In the genomic region with DNA sequence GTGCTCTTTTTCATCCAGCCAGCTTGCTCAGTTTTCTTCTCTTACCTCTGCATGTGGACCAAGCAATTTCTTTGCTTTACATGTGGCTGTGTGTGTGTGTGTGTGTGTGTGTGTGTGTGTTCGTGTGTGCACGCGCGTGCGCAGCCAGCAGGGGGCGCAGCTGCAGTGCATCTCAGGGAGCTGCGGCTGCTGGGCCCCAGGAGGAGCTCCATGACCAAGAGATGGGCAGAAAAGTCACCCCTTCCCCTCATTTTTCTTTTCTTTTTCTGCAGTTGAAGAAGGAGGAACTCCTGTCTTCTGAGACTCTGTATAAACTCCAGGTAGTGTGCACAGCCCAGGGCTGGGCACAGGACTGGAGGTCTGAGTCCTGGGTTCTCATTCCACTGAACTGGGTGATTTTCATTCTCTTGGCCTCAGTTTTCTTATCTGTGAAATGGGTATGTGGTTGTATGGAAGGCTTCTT, we compare ENCODE assay signal across 8 cellular contexts. TPM values are rescaled to one million over a fixed set of nuclear protein-coding genes. Genes with fewer than 3 reads are reported as not detected.
DNase-seq lines count a peak whose midpoint lies in the region; ATAC-seq and TF ChIP-seq lines count a peak whose summit lies in the region.

No MANE protein-coding gene starts in this region.

- H3K4me1 Mint-ChIP-seq in naive thymus-derived CD4-positive, alpha-beta T cell = peaks cover 0 to 5% (median 0%) of the 10 kb centered on the region in 7 donors

- CTCF ChIA-PET in naive thymus-derived CD4-positive, alpha-beta T cell (lab: Charles Lee) = interaction anchor here (0.6 to 6.4 kb wide), 35 partner anchors 11 to 697 kb away, joined by 3 to 119 read pairs (median 4); a partner anchor contains a TSS

- H3K4me3 Mint-ChIP-seq in naive thymus-derived CD4-positive, alpha-beta T cell = peak overlapping the region in 3 of 10 donors; percentile 12 to 56 (median 39)

- H3K27ac ChIP-seq in naive thymus-derived CD4-positive, alpha-beta T cell (ENCODE audit: low read depth, low read length) = no peak overlapping the region

- no peaks in the 10 kb centered on the region for H3K27me3 ChIP-seq in naive thymus-derived CD4-positive, alpha-beta T cell (ENCODE audit: control insufficient read depth in 2 of 2, insufficient read depth in 2 of 2, low read length in 2 of 2)

- H3K4me3 ChIP-seq in epithelial cell of esophagus (ENCODE audit: low read length) = no peak overlapping the region
- no peak overlapping the region for H3K4me3 ChIP-seq in naive thymus-derived CD4-positive, alpha-beta T cell (ENCODE audit: low read length)

- H3K36me3 Mint-ChIP-seq in naive thymus-derived CD4-positive, alpha-beta T cell = no peaks in the 10 kb centered on the region

- POLR2A ChIA-PET in naive thymus-derived CD4-positive, alpha-beta T cell (lab: Charles Lee) = no interaction called here

- peak overlapping the region in 8 of 9 donors; percentile 9 to 87 (median 58) for H3K27ac Mint-ChIP-seq in naive thymus-derived CD4-positive, alpha-beta T cell

- intact Hi-C loops in naive thymus-derived CD4-positive, alpha-beta T cell (cut with micrococcal nuclease) = loop anchor here (1.0 to 5.0 kb wide), 4 partner anchors 64 to 212 kb away; no protein-coding TSS in a partner anchor

- peaks cover 0 to 3% (median 0%) of the 10 kb centered on the region in 11 donors for H3K9me3 Mint-ChIP-seq in naive thymus-derived CD4-positive, alpha-beta T cell

- peak; percentile 94 for TF ChIP-seq CTCF in epithelial cell of esophagus (IDR thresholded peaks at IDR 0.05; ENCODE audit: insufficient read depth, low read depth, low read length, missing control alignments)

- peaks cover 0 to 2% (median 0%) of the 10 kb centered on the region in 5 donors for H3K27me3 Mint-ChIP-seq in naive thymus-derived CD4-positive, alpha-beta T cell

- DNase-seq in COR-L47 (lab: John Stamatoyannopoulos, UW) (peak; percentile 12), HCEC 1CT (peak; percentile 48), NOMO-1 treated with dmso at 0.1 percent for 144 hours (lab: John Stamatoyannopoulos, UW; ENCODE audit: unreplicated experiment) (peak; percentile 28), epithelial cell of esophagus (ENCODE audit: low read depth) (peak; percentile 84), GF-D8 (lab: John Stamatoyannopoulos, UW) (no peak)
- DNase-seq in activated CD8-positive, alpha-beta memory T cell treated with anti-CD3 and anti-CD28 coated beads, Interleukin-2, amount 50 U/mL, for 1 hour (ENCODE audit: extremely low read depth) = peak; percentile 25
- DNase-seq in naive thymus-derived CD4-positive, alpha-beta T cell = peak; percentile 59 to 80 (median 68)
- DNase-seq in stimulated activated CD8-positive, alpha-beta memory T cell treated with anti-CD3 and anti-CD28 coated beads, Interleukin-7, amount 100 ng/mL, for 48 hours (ENCODE audit: extremely low read depth in 1 of 2, low read depth in 1 of 2) = peak; percentile 40 to 48

- H3K4me1 ChIP-seq in naive thymus-derived CD4-positive, alpha-beta T cell (ENCODE audit: control insufficient read depth in 2 of 2, insufficient read depth in 2 of 2, low read length in 2 of 2) = no peaks in the 10 kb centered on the region

- H3K36me3 ChIP-seq in naive thymus-derived CD4-positive, alpha-beta T cell (ENCODE audit: control insufficient read depth in 2 of 3, insufficient read depth in 3 of 3, low read length in 3 of 3) = no peaks in the 10 kb centered on the region

- no peaks in the 10 kb centered on the region for H3K9me3 ChIP-seq in naive thymus-derived CD4-positive, alpha-beta T cell (ENCODE audit: control insufficient read depth in 2 of 3, low read length in 3 of 3)

- peak; percentile 97 for ATAC-seq in naive thymus-derived CD4-positive, alpha-beta T cell

RNA-seq across cellular contexts. Expression of a gene that starts 41.8 kb away (rescaled TPM):
- 1 to 10 TPM in 2 of 5 experiments, under 1 TPM in 2, not detected in 1; 0.54 to 6.5 (median 1.5) TPM for total RNA-seq in naive thymus-derived CD4-positive, alpha-beta T cell
- under 1 TPM; 0.17 to 0.18 TPM for polyA plus RNA-seq in naive thymus-derived CD4-positive, alpha-beta T cell
